Comparison of ENCODE assay signal across 8 cellular contexts in genomic region chrX:64394874-64395567, GRCh38.
DNase-seq lines count a peak whose midpoint lies in the region; ATAC-seq and TF ChIP-seq lines count a peak whose summit lies in the region.

TSS of gene MTMR8 (minus strand) at chrX:64395452. CDS start at chrX:64395363, 89 bp downstream.

- in situ Hi-C loops in ACHN (cut with HindIII; ENCODE audit: low pct_ligation_motif_present, low pct_unique_long_range_greater_than_20kb, low sequenced_read_pairs) = no loop called here

- peaks cover 8% of the 10 kb centered on the region for H3K27me3 Mint-ChIP-seq in nephron progenitor cell (ENCODE audit: low read depth, poor library complexity)

- peaks cover 14% of the 10 kb centered on the region for H3K4me1 Mint-ChIP-seq in nephron progenitor cell

- DNase-seq in ACHN = peak; percentile 71
- DNase-seq in GM19238 (ENCODE audit: insufficient read length, low spot score) = peak; percentile 60
- DNase-seq in NOMO-1 (lab: John Stamatoyannopoulos, UW; ENCODE audit: unreplicated experiment in 2 of 2) = peak; percentile 44 to 72
- peak; percentile 80 for DNase-seq in activated T-cell treated with anti-CD3 and anti-CD28 coated beads, Interleukin-2, amount 50 U/mL, for 1 hour
- DNase-seq in fibroblast of mammary gland (ENCODE audit: low read depth) = peak; percentile 38
- DNase-seq in nephron progenitor cell = peak; percentile 75
- peak; percentile 70 to 79 (median 72) for DNase-seq in stimulated activated naive CD4-positive, alpha-beta T cell (lab: John Stamatoyannopoulos, UW)

- peaks cover 64% of the 10 kb centered on the region for H3K9me3 Mint-ChIP-seq in nephron progenitor cell

- peak within 1 kb of the TSS; percentile 42 for H3K4me3 ChIP-seq in fibroblast of mammary gland (ENCODE audit: control insufficient read depth, low read depth, low read length)

- peak; percentile 86 for ATAC-seq in HG03378 (IDR thresholded peaks at IDR 0.05; ENCODE audit: unreplicated experiment)

- no peaks in the 10 kb centered on the region for H3K36me3 Mint-ChIP-seq in nephron progenitor cell (ENCODE audit: low read depth)

- no peak within 1 kb of the TSS for H3K27ac Mint-ChIP-seq in nephron progenitor cell

- H3K4me3 Mint-ChIP-seq in nephron progenitor cell = peak within 1 kb of the TSS; percentile 91

- no peak for TF ChIP-seq CTCF in fibroblast of mammary gland (conservative IDR thresholded peaks at IDR 0.05; ENCODE audit: control insufficient read depth, insufficient read depth, low read depth, low read length)
- TF ChIP-seq CTCF in nephron progenitor cell (IDR thresholded peaks at IDR 0.05) = no peak

Comparison
In these comparisons a context has a peak if more than half of its experiments do, and no peak if none do; other contexts are left out.
1. Peak in every context shown above with its lines: DNase-seq, ATAC-seq and H3K4me3 ChIP-seq.